Comparison of ENCODE assay signal across 1 cellular context in the genomic region with DNA sequence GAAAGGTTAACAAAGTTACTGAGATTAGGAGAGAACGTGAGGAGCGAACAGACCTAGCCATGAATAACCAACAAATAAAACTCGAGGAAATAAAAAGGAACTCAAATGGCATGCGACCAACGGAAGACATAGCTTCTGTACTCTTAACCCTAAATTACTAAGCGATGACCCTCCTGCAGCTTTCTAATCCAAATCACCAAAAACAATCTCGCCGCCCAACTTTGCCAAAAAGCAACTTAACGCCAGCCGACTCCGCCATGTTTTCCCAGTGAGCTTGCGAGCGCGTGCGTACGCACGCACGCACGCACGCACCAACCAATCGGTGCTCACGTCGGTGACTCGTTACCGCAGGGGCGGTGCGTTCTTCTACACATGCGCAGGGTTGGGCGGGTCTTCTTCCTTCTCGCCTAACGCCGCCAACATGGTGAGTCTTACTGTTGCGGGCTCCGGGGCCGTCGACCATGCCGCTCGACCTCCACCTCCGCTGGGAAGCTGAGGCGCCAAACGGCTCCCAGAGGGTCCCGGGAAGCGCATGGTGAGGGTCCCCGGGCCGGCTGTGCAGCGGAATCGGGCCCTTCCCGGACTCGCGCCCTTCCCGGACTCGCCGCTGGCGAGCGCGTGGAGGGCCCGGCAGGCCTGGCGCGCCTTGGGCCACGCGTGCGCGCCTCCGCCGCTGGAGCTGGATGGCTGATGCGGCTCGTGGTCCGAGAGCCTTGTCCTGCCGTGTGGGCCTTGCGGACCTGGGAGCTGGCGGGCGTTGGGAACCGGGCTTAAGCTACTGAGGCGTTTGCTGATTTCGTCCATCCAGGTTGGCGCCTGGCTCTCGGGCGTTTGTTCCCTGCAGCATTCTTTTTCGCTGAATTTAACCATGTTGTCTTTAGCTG.
TF ChIP-seq lines count a peak whose summit lies in the region.

A gene (plus strand): TSS at position 400 of the 884 bp plus-strand sequence. CDS start 133 bp downstream, at position 533.

TF ChIP-seq in HepG2, 621 proteins besides CTCF, POLR2A, EP300 and RAD21 (continued from another document and continues in another):
- TF ChIP-seq, protein P1, sequence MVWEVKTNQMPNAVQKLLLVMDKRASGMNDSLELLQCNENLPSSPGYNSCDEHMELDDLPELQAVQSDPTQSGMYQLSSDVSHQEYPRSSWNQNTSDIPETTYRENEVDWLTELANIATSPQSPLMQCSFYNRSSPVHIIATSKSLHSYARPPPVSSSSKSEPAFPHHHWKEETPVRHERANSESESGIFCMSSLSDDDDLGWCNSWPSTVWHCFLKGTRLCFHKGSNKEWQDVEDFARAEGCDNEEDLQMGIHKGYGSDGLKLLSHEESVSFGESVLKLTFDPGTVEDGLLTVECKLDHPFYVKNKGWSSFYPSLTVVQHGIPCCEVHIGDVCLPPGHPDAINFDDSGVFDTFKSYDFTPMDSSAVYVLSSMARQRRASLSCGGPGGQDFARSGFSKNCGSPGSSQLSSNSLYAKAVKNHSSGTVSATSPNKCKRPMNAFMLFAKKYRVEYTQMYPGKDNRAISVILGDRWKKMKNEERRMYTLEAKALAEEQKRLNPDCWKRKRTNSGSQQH (CRISPR knock-in tag; IDR thresholded peaks at IDR 0.05; ENCODE audit: low read depth): peak; percentile 81; the same call in 1 of the 2 replicates
- TF ChIP-seq ZNF343 (CRISPR knock-in tag; IDR thresholded peaks at IDR 0.05): peak; percentile 74; the same call in 1 of the 2 replicates
- TF ChIP-seq, protein P2, sequence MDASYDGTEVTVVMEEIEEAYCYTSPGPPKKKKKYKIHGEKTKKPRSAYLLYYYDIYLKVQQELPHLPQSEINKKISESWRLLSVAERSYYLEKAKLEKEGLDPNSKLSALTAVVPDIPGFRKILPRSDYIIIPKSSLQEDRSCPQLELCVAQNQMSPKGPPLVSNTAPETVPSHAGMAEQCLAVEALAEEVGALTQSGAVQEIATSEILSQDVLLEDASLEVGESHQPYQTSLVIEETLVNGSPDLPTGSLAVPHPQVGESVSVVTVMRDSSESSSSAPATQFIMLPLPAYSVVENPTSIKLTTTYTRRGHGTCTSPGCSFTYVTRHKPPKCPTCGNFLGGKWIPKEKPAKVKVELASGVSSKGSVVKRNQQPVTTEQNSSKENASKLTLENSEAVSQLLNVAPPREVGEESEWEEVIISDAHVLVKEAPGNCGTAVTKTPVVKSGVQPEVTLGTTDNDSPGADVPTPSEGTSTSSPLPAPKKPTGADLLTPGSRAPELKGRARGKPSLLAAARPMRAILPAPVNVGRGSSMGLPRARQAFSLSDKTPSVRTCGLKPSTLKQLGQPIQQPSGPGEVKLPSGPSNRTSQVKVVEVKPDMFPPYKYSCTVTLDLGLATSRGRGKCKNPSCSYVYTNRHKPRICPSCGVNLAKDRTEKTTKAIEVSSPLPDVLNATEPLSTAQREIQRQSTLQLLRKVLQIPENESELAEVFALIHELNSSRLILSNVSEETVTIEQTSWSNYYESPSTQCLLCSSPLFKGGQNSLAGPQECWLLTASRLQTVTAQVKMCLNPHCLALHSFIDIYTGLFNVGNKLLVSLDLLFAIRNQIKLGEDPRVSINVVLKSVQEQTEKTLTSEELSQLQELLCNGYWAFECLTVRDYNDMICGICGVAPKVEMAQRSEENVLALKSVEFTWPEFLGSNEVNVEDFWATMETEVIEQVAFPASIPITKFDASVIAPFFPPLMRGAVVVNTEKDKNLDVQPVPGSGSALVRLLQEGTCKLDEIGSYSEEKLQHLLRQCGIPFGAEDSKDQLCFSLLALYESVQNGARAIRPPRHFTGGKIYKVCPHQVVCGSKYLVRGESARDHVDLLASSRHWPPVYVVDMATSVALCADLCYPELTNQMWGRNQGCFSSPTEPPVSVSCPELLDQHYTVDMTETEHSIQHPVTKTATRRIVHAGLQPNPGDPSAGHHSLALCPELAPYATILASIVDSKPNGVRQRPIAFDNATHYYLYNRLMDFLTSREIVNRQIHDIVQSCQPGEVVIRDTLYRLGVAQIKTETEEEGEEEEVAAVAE (CRISPR knock-in tag; IDR thresholded peaks at IDR 0.05; ENCODE audit: borderline replicate concordance): peak; percentile 56; the same call in 1 of the 2 replicates
- TF ChIP-seq ZEB1 (IDR thresholded peaks at IDR 0.05; ENCODE audit: insufficient replicate concordance, low read depth): no peak
- TF ChIP-seq ZNF235 (CRISPR knock-in tag; IDR thresholded peaks at IDR 0.05; ENCODE audit: borderline replicate concordance): peak; percentile 79; the same call in 1 of the 2 replicates
- no peak for TF ChIP-seq ZNF549 (CRISPR knock-in tag; IDR thresholded peaks at IDR 0.05)
- no peak for TF ChIP-seq RFX1 (IDR thresholded peaks at IDR 0.05)
- peak; percentile 85 for TF ChIP-seq HOXA3 (CRISPR knock-in tag; IDR thresholded peaks at IDR 0.05)
- TF ChIP-seq POLR2G (IDR thresholded peaks at IDR 0.05; ENCODE audit: low read depth, low read length): peak; percentile 98
- TF ChIP-seq, protein P3, sequence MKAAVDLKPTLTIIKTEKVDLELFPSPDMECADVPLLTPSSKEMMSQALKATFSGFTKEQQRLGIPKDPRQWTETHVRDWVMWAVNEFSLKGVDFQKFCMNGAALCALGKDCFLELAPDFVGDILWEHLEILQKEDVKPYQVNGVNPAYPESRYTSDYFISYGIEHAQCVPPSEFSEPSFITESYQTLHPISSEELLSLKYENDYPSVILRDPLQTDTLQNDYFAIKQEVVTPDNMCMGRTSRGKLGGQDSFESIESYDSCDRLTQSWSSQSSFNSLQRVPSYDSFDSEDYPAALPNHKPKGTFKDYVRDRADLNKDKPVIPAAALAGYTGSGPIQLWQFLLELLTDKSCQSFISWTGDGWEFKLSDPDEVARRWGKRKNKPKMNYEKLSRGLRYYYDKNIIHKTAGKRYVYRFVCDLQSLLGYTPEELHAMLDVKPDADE (CRISPR knock-in tag; IDR thresholded peaks at IDR 0.05): peak; percentile 77; the same call in 1 of the 2 replicates
- TF ChIP-seq MYNN (CRISPR knock-in tag; IDR thresholded peaks at IDR 0.05; ENCODE audit: low read depth): no peak
- peak; percentile 87 for TF ChIP-seq ZSCAN12 (CRISPR knock-in tag; IDR thresholded peaks at IDR 0.05)
- TF ChIP-seq FOXC1 (CRISPR knock-in tag; IDR thresholded peaks at IDR 0.05; ENCODE audit: borderline replicate concordance): peak; percentile 64; the same call in 1 of the 2 replicates
- no peak for TF ChIP-seq RBAK (CRISPR knock-in tag; IDR thresholded peaks at IDR 0.05)
- TF ChIP-seq CREB1 (IDR thresholded peaks at IDR 0.05): peak; percentile 80
- TF ChIP-seq CREB1 (CRISPR knock-in tag; IDR thresholded peaks at IDR 0.05): peak; percentile 78
- no peak for TF ChIP-seq ZNF839 (CRISPR knock-in tag; IDR thresholded peaks at IDR 0.05; ENCODE audit: borderline replicate concordance)
- 0 out of 2 replicates have a peak, but pooled peaks have one; percentile 59 for TF ChIP-seq MZF1 (CRISPR knock-in tag; IDR thresholded peaks at IDR 0.05; ENCODE audit: borderline replicate concordance)
- no peak for TF ChIP-seq ZNF24 (IDR thresholded peaks at IDR 0.05)
- TF ChIP-seq, protein P4, sequence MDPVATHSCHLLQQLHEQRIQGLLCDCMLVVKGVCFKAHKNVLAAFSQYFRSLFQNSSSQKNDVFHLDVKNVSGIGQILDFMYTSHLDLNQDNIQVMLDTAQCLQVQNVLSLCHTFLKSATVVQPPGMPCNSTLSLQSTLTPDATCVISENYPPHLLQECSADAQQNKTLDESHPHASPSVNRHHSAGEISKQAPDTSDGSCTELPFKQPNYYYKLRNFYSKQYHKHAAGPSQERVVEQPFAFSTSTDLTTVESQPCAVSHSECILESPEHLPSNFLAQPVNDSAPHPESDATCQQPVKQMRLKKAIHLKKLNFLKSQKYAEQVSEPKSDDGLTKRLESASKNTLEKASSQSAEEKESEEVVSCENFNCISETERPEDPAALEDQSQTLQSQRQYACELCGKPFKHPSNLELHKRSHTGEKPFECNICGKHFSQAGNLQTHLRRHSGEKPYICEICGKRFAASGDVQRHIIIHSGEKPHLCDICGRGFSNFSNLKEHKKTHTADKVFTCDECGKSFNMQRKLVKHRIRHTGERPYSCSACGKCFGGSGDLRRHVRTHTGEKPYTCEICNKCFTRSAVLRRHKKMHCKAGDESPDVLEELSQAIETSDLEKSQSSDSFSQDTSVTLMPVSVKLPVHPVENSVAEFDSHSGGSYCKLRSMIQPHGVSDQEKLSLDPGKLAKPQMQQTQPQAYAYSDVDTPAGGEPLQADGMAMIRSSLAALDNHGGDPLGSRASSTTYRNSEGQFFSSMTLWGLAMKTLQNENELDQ (CRISPR knock-in tag; IDR thresholded peaks at IDR 0.05; ENCODE audit: borderline replicate concordance): no peak; the same call in 1 of the 2 replicates
- TF ChIP-seq ZNF205 (CRISPR knock-in tag; IDR thresholded peaks at IDR 0.05): peak; percentile 33; the same call in 1 of the 2 replicates
- no peak for TF ChIP-seq JARID2 (CRISPR knock-in tag; IDR thresholded peaks at IDR 0.05; ENCODE audit: insufficient replicate concordance)
- TF ChIP-seq, protein P5, sequence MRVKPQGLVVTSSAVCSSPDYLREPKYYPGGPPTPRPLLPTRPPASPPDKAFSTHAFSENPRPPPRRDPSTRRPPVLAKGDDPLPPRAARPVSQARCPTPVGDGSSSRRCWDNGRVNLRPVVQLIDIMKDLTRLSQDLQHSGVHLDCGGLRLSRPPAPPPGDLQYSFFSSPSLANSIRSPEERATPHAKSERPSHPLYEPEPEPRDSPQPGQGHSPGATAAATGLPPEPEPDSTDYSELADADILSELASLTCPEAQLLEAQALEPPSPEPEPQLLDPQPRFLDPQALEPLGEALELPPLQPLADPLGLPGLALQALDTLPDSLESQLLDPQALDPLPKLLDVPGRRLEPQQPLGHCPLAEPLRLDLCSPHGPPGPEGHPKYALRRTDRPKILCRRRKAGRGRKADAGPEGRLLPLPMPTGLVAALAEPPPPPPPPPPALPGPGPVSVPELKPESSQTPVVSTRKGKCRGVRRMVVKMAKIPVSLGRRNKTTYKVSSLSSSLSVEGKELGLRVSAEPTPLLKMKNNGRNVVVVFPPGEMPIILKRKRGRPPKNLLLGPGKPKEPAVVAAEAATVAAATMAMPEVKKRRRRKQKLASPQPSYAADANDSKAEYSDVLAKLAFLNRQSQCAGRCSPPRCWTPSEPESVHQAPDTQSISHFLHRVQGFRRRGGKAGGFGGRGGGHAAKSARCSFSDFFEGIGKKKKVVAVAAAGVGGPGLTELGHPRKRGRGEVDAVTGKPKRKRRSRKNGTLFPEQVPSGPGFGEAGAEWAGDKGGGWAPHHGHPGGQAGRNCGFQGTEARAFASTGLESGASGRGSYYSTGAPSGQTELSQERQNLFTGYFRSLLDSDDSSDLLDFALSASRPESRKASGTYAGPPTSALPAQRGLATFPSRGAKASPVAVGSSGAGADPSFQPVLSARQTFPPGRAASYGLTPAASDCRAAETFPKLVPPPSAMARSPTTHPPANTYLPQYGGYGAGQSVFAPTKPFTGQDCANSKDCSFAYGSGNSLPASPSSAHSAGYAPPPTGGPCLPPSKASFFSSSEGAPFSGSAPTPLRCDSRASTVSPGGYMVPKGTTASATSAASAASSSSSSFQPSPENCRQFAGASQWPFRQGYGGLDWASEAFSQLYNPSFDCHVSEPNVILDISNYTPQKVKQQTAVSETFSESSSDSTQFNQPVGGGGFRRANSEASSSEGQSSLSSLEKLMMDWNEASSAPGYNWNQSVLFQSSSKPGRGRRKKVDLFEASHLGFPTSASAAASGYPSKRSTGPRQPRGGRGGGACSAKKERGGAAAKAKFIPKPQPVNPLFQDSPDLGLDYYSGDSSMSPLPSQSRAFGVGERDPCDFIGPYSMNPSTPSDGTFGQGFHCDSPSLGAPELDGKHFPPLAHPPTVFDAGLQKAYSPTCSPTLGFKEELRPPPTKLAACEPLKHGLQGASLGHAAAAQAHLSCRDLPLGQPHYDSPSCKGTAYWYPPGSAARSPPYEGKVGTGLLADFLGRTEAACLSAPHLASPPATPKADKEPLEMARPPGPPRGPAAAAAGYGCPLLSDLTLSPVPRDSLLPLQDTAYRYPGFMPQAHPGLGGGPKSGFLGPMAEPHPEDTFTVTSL (CRISPR knock-in tag; IDR thresholded peaks at IDR 0.05; ENCODE audit: borderline replicate concordance): no peak
- TF ChIP-seq, protein P6, sequence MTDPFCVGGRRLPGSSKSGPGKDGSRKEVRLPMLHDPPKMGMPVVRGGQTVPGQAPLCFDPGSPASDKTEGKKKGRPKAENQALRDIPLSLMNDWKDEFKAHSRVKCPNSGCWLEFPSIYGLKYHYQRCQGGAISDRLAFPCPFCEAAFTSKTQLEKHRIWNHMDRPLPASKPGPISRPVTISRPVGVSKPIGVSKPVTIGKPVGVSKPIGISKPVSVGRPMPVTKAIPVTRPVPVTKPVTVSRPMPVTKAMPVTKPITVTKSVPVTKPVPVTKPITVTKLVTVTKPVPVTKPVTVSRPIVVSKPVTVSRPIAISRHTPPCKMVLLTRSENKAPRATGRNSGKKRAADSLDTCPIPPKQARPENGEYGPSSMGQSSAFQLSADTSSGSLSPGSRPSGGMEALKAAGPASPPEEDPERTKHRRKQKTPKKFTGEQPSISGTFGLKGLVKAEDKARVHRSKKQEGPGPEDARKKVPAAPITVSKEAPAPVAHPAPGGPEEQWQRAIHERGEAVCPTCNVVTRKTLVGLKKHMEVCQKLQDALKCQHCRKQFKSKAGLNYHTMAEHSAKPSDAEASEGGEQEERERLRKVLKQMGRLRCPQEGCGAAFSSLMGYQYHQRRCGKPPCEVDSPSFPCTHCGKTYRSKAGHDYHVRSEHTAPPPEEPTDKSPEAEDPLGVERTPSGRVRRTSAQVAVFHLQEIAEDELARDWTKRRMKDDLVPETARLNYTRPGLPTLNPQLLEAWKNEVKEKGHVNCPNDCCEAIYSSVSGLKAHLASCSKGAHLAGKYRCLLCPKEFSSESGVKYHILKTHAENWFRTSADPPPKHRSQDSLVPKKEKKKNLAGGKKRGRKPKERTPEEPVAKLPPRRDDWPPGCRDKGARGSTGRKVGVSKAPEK (CRISPR knock-in tag; IDR thresholded peaks at IDR 0.05; ENCODE audit: borderline replicate concordance): no peak
- TF ChIP-seq YY1 (IDR thresholded peaks at IDR 0.05; ENCODE audit: insufficient read depth, insufficient replicate concordance, low read depth, low read length): peak; percentile 97
- TF ChIP-seq ZNF530 (CRISPR knock-in tag; IDR thresholded peaks at IDR 0.05; ENCODE audit: low read depth): no peak
- no peak for TF ChIP-seq TCF12 (IDR thresholded peaks at IDR 0.05)
- no peak for TF ChIP-seq TCF12 (CRISPR knock-in tag; IDR thresholded peaks at IDR 0.05)
- no peak for TF ChIP-seq NR3C1 (CRISPR knock-in tag; IDR thresholded peaks at IDR 0.05)
- TF ChIP-seq MBNL3 (CRISPR knock-in tag; conservative IDR thresholded peaks at IDR 0.05): no peak
- TF ChIP-seq, protein P7, sequence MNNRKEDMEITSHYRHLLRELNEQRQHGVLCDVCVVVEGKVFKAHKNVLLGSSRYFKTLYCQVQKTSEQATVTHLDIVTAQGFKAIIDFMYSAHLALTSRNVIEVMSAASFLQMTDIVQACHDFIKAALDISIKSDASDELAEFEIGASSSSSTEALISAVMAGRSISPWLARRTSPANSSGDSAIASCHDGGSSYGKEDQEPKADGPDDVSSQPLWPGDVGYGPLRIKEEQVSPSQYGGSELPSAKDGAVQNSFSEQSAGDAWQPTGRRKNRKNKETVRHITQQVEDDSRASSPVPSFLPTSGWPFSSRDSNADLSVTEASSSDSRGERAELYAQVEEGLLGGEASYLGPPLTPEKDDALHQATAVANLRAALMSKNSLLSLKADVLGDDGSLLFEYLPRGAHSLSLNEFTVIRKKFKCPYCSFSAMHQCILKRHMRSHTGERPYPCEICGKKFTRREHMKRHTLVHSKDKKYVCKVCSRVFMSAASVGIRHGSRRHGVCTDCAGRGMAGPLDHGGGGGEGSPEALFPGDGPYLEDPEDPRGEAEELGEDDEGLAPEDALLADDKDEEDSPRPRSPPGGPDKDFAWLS (CRISPR knock-in tag; IDR thresholded peaks at IDR 0.05; ENCODE audit: borderline replicate concordance): no peak
- TF ChIP-seq SMAD3 (CRISPR knock-in tag; IDR thresholded peaks at IDR 0.05): 0 out of 2 replicates have a peak, but pooled peaks have one; percentile 32
- TF ChIP-seq POLR2AphosphoS2 (IDR thresholded peaks at IDR 0.05; ENCODE audit: low read depth, low read length): 0 out of 2 replicates have a peak, but pooled peaks have one; percentile 71
- no peak for TF ChIP-seq RFXANK (CRISPR knock-in tag; IDR thresholded peaks at IDR 0.05)
- TF ChIP-seq ZSCAN25 (CRISPR knock-in tag; IDR thresholded peaks at IDR 0.05): peak; percentile 68; the same call in 1 of the 2 replicates
- TF ChIP-seq ZKSCAN8 (CRISPR knock-in tag; IDR thresholded peaks at IDR 0.05; ENCODE audit: borderline replicate concordance): peak; percentile 50; the same call in 1 of the 2 replicates
